8 cellular contexts compared by ENCODE assay signal in the genomic region with DNA sequence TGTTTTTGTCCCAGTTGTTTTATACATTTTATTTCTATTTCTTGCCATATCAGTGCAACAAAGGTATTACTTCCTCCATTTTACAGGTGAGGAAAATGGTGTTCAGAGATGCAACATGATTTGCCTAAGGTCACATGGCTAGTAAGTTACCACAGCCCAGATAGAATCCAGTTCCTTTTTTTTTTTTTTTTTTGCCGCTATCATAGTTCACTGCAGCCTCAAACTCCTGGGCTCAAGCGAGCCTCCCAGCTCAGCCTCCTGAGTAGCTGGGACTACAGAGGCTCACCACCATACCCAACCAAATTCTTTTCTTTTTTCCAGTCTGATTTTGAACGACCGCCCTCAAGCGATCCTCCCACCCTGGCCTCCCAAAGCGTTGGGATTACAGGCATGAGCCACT. TPM values are rescaled to one million over a fixed set of nuclear protein-coding genes. Genes with fewer than 3 reads are reported as not detected.
A peak's percentile ranks its signal among the peaks of the same experiment; 100 is the strongest.
DNase-seq lines count a peak whose midpoint lies in the region; ATAC-seq and TF ChIP-seq lines count a peak whose summit lies in the region.

No MANE protein-coding gene starts in this region.

- intact Hi-C loops in naive thymus-derived CD4-positive, alpha-beta T cell (cut with micrococcal nuclease) = loop anchor here (1.0 to 5.0 kb wide), 5 partner anchors 10 to 442 kb away; no protein-coding TSS in a partner anchor

- no peaks in the 10 kb centered on the region for H3K9me3 ChIP-seq in naive thymus-derived CD4-positive, alpha-beta T cell (ENCODE audit: control insufficient read depth in 2 of 3, low read length in 3 of 3)

- peaks cover 20% of the 10 kb centered on the region for H3K36me3 Mint-ChIP-seq in activated T-helper 17 cell treated with anti-CD3 and anti-CD28 coated beads, Interleukin-2, amount 50 U/mL, for 72 hours (ENCODE audit: low read depth)
- peaks cover 0 to 37% (median 10%) of the 10 kb centered on the region in 5 donors for H3K36me3 Mint-ChIP-seq in naive thymus-derived CD4-positive, alpha-beta T cell

- H3K4me1 ChIP-seq in naive thymus-derived CD4-positive, alpha-beta T cell (ENCODE audit: control insufficient read depth in 2 of 2, insufficient read depth in 2 of 2, low read length in 2 of 2) = peaks cover 43 to 49% of the 10 kb centered on the region in 2 donors

- peak; percentile 35 for ATAC-seq in HG02973 (IDR thresholded peaks at IDR 0.05; ENCODE audit: unreplicated experiment)
- ATAC-seq in activated T-helper 17 cell treated with anti-CD3 and anti-CD28 coated beads, Interleukin-2, amount 50 U/mL, for 72 hours (replicated peaks) = peak; percentile 12
- ATAC-seq in naive thymus-derived CD4-positive, alpha-beta T cell = peak; percentile 55
- no peak for ATAC-seq in GM18907 (IDR thresholded peaks at IDR 0.05; ENCODE audit: unreplicated experiment)

- POLR2A ChIA-PET in naive thymus-derived CD4-positive, alpha-beta T cell (lab: Charles Lee) = interaction anchor here (0.7 to 6.9 kb wide), 20 partner anchors 10 to 547 kb away, joined by 3 to 184 read pairs (median 6); a partner anchor contains a TSS

- CTCF ChIA-PET in naive thymus-derived CD4-positive, alpha-beta T cell (lab: Charles Lee) = interaction anchor here (0.6 to 4.0 kb wide), 8 partner anchors 10 to 440 kb away, joined by 3 to 19 read pairs (median 6); a partner anchor contains a TSS

- DNase-seq in GM12864 (ENCODE audit: low read depth) = no peak
- DNase-seq in naive thymus-derived CD4-positive, alpha-beta T cell = peak in 4 of 9 donors; percentile 30 to 43 (median 34)
- no peak for DNase-seq in stimulated activated CD8-positive, alpha-beta memory T cell treated with anti-CD3 and anti-CD28 coated beads, Interleukin-4, amount 100 ng/mL, for 48 hours
- DNase-seq in HUDEP-2 (lab: John Stamatoyannopoulos, UW; ENCODE audit: unreplicated experiment in 76 of 76) = no peak
- no peak for DNase-seq in hippocampal formation (lab: John Stamatoyannopoulos, UW)

- peak overlapping the region; percentile 82 for H3K4me3 Mint-ChIP-seq in activated T-helper 17 cell treated with anti-CD3 and anti-CD28 coated beads, Interleukin-2, amount 50 U/mL, for 72 hours
- H3K4me3 Mint-ChIP-seq in naive thymus-derived CD4-positive, alpha-beta T cell = peak overlapping the region; percentile 80 to 97 (median 92)

- no peak for TF ChIP-seq CTCF in GM12864 (IDR thresholded peaks at IDR 0.05; ENCODE audit: low read depth, low read length, missing control alignments)

- no peaks in the 10 kb centered on the region for H3K27me3 ChIP-seq in naive thymus-derived CD4-positive, alpha-beta T cell (ENCODE audit: control insufficient read depth in 2 of 2, insufficient read depth in 2 of 2, low read length in 2 of 2)

- peak overlapping the region; percentile 89 for H3K27ac Mint-ChIP-seq in activated T-helper 17 cell treated with anti-CD3 and anti-CD28 coated beads, Interleukin-2, amount 50 U/mL, for 72 hours
- peak overlapping the region; percentile 64 to 98 (median 98) for H3K27ac Mint-ChIP-seq in naive thymus-derived CD4-positive, alpha-beta T cell

- no peaks in the 10 kb centered on the region for H3K27me3 Mint-ChIP-seq in activated T-helper 17 cell treated with anti-CD3 and anti-CD28 coated beads, Interleukin-2, amount 50 U/mL, for 72 hours
- no peaks in the 10 kb centered on the region for H3K27me3 Mint-ChIP-seq in naive thymus-derived CD4-positive, alpha-beta T cell

- H3K9me3 Mint-ChIP-seq in activated T-helper 17 cell treated with anti-CD3 and anti-CD28 coated beads, Interleukin-2, amount 50 U/mL, for 72 hours = no peaks in the 10 kb centered on the region
- peaks cover 0 to 1% (median 0%) of the 10 kb centered on the region in 11 donors for H3K9me3 Mint-ChIP-seq in naive thymus-derived CD4-positive, alpha-beta T cell

- peaks cover 0 to 7% (median 0%) of the 10 kb centered on the region in 3 experiments for H3K36me3 ChIP-seq in naive thymus-derived CD4-positive, alpha-beta T cell (ENCODE audit: control insufficient read depth in 2 of 3, insufficient read depth in 3 of 3, low read length in 3 of 3)

- H3K4me1 Mint-ChIP-seq in activated T-helper 17 cell treated with anti-CD3 and anti-CD28 coated beads, Interleukin-2, amount 50 U/mL, for 72 hours = peaks cover 39% of the 10 kb centered on the region
- peaks cover 41 to 60% (median 53%) of the 10 kb centered on the region in 7 donors for H3K4me1 Mint-ChIP-seq in naive thymus-derived CD4-positive, alpha-beta T cell

- peak overlapping the region; percentile 74; the same call in 1 of the 2 replicates for H3K4me3 ChIP-seq in GM12864 (ENCODE audit: low read depth, low read length)
- H3K4me3 ChIP-seq in naive thymus-derived CD4-positive, alpha-beta T cell (ENCODE audit: low read length) = peak overlapping the region; percentile 95

- H3K27ac ChIP-seq in naive thymus-derived CD4-positive, alpha-beta T cell (ENCODE audit: low read depth, low read length) = peak overlapping the region; percentile 93

RNA-seq across cellular contexts. Expression of a gene that starts 0.5 kb away (rescaled TPM):
- 10 to 100 TPM; 27.4 to 40.1 TPM for total RNA-seq in activated T-helper 17 cell treated with anti-CD3 and anti-CD28 coated beads, Interleukin-2, amount 50 U/mL, for 72 hours
- 100 to 1,000 TPM in 1 of 5 experiments, 10 to 100 TPM in 4; 63.6 to 104 (median 94.1) TPM for total RNA-seq in naive thymus-derived CD4-positive, alpha-beta T cell
- 100 to 1,000 TPM in 1 of 2 donors, 10 to 100 TPM in 1; 70.4 to 112 TPM for polyA plus RNA-seq in naive thymus-derived CD4-positive, alpha-beta T cell

RNA-seq across cellular contexts. Expression of a gene that starts 28.6 kb away (rescaled TPM):
- 10 to 100 TPM; 32.2 to 41.1 TPM for total RNA-seq in activated T-helper 17 cell treated with anti-CD3 and anti-CD28 coated beads, Interleukin-2, amount 50 U/mL, for 72 hours
- 10 to 100 TPM; 11.1 to 45.6 (median 16.9) TPM for total RNA-seq in naive thymus-derived CD4-positive, alpha-beta T cell
- 1 to 10 TPM; 5.0 to 5.4 TPM for polyA plus RNA-seq in naive thymus-derived CD4-positive, alpha-beta T cell
